1 cellular context compared by ENCODE assay signal in the genomic region with DNA sequence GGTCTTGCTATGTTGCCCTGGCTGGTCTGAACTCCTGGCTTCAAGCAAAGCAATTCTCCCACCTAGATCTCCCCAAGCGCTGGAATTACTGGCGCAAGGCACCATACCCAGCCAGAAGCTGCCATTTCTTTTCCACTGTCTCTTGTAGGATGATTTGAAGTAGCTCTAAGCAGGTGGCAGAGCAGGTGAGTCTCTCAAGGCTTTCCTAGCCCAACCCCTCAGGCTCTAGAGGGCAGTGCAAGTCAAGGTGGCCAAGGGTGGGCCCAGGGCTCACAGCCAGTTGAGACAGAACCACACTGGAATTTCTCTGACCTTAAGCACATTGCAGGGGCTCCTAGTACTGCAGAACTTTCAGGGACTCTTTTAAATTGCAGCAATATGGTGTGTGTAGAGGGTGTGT.
TF ChIP-seq lines count a peak whose summit lies in the region.

No MANE protein-coding gene starts in this region.

TF ChIP-seq in SK-N-SH treated with all-trans-retinoic acid at 6 μM for 48 hours, 23 proteins besides CTCF, POLR2A, EP300 and RAD21 (continued from another document):
- TF ChIP-seq, protein P1, sequence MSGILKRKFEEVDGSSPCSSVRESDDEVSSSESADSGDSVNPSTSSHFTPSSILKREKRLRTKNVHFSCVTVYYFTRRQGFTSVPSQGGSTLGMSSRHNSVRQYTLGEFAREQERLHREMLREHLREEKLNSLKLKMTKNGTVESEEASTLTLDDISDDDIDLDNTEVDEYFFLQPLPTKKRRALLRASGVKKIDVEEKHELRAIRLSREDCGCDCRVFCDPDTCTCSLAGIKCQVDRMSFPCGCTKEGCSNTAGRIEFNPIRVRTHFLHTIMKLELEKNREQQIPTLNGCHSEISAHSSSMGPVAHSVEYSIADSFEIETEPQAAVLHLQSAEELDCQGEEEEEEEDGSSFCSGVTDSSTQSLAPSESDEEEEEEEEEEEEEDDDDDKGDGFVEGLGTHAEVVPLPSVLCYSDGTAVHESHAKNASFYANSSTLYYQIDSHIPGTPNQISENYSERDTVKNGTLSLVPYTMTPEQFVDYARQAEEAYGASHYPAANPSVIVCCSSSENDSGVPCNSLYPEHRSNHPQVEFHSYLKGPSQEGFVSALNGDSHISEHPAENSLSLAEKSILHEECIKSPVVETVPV (CRISPR knock-in tag; IDR thresholded peaks at IDR 0.05), result no peak
- TF ChIP-seq RARB (CRISPR knock-in tag; IDR thresholded peaks at IDR 0.05), result no peak
- no peak for TF ChIP-seq ZNF565 (CRISPR knock-in tag; conservative IDR thresholded peaks at IDR 0.05; ENCODE audit: low read depth)
- no peak for TF ChIP-seq GLIS3 (CRISPR knock-in tag; IDR thresholded peaks at IDR 0.05)
- TF ChIP-seq, protein P2, sequence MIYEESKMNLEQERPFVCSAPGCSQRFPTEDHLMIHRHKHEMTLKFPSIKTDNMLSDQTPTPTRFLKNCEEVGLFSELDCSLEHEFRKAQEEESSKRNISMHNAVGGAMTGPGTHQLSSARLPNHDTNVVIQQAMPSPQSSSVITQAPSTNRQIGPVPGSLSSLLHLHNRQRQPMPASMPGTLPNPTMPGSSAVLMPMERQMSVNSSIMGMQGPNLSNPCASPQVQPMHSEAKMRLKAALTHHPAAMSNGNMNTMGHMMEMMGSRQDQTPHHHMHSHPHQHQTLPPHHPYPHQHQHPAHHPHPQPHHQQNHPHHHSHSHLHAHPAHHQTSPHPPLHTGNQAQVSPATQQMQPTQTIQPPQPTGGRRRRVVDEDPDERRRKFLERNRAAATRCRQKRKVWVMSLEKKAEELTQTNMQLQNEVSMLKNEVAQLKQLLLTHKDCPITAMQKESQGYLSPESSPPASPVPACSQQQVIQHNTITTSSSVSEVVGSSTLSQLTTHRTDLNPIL (CRISPR knock-in tag; IDR thresholded peaks at IDR 0.05; ENCODE audit: low read depth), result no peak
